ENCODE assay signal across 11 cellular contexts in the genomic region with DNA sequence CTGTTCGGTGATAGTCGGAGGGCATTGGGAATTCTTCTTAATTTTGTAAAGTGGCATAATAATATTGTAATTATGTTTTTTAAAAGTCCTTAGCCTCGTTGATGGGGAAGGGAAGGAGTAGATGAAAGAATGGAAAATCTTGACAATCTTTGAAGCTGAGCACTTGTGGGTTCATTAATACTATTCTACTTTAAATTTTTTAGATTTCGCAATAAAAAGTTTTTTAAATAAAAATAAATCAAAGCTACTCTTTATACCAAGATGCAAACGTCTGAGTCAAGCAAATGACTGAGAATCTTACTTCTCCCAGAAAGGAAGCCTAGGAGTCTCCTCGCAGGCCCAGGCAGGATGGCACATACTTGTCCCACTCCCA.
DNase-seq lines count a peak whose midpoint lies in the region; ATAC-seq, FAIRE-seq and TF ChIP-seq lines count a peak whose summit lies in the region.
"Had no signal": no experiment of that assay in that cellular context is flagged by ENCODE, and none has a peak within 500 bp of the region (broad histone marks: within the 10 kb centered on the region; RNA-seq: fewer than 3 reads in every experiment).

No MANE protein-coding gene starts in this region.

- no peak overlapping the region for H2BK12ac ChIP-seq in neuronal stem cell (ENCODE audit: low read length)

- H3K4ac ChIP-seq in neuronal stem cell (ENCODE audit: low read length): no peak overlapping the region

- H2BK5ac ChIP-seq in neuronal stem cell (ENCODE audit: low read length): no peak overlapping the region

- H3K4me1 ChIP-seq in CD4-positive, alpha-beta memory T cell (ENCODE audit: insufficient read depth, low read length): peaks cover 3% of the 10 kb centered on the region
- H3K4me1 ChIP-seq in MM.1S (ENCODE audit: low read length): no peaks in the 10 kb centered on the region
- H3K4me1 ChIP-seq in ectodermal cell (ENCODE audit: control insufficient read depth, insufficient read depth, low read length): peaks cover 6% of the 10 kb centered on the region
- peaks cover 2 to 9% of the 10 kb centered on the region in 2 donors for H3K4me1 ChIP-seq in neuronal stem cell (ENCODE audit: control insufficient read depth in 2 of 2, insufficient read depth in 1 of 2, low read depth in 1 of 2, low read length in 2 of 2)
- H3K4me1 ChIP-seq in kidney (ENCODE audit: control insufficient read depth in 1 of 2, insufficient read depth in 1 of 2, low read depth in 1 of 2, low read length in 2 of 2): peaks cover 0 to 8% of the 10 kb centered on the region in 2 donors

- H3K4me3 ChIP-seq in CD4-positive, alpha-beta memory T cell (ENCODE audit: low read length in 2 of 2): no peak overlapping the region
- H3K4me3 ChIP-seq in MM.1S (ENCODE audit: low read length) (no peak overlapping the region), ectodermal cell (ENCODE audit: insufficient read depth, low read depth, low read length) (peak overlapping the region; percentile 60), neuronal stem cell (ENCODE audit: low read length in 2 of 2) (peak overlapping the region; percentile 77 to 95), kidney (ENCODE audit: low read length in 2 of 2) (no peak overlapping the region)
- H3K4me3 ChIP-seq: K562 had no signal

- no peaks in the 10 kb centered on the region for H3K9me3 ChIP-seq in CD4-positive, alpha-beta memory T cell (ENCODE audit: control insufficient read depth in 1 of 2, low read length in 2 of 2)
- H3K9me3 ChIP-seq in MM.1S (replicated peaks; ENCODE audit: insufficient read depth, low read length) (no peaks in the 10 kb centered on the region), ectodermal cell (ENCODE audit: control insufficient read depth, low read length) (no peaks in the 10 kb centered on the region), neuronal stem cell (replicated peaks in 1 of 2; ENCODE audit: control insufficient read depth in 2 of 2, insufficient read depth in 1 of 2, low read depth in 1 of 2, low read length in 2 of 2) (no peaks in the 10 kb centered on the region), kidney (ENCODE audit: control insufficient read depth in 1 of 2, low read length in 2 of 2) (no peaks in the 10 kb centered on the region)
- H3K9me3 ChIP-seq: right atrium auricular region had no signal

- H2AFZ ChIP-seq in MM.1S (ENCODE audit: low read length) (peak overlapping the region; percentile 20; the same call in 1 of the 2 replicates), neuronal stem cell (ENCODE audit: low read length) (peak overlapping the region; percentile 95)

- no peaks in the 10 kb centered on the region for H4K20me1 ChIP-seq in MM.1S (ENCODE audit: insufficient read depth, low read length)

- H3K4me2 ChIP-seq in MM.1S (ENCODE audit: low read depth, low read length): no peak overlapping the region; the same call in 1 of the 2 replicates
- H3K4me2 ChIP-seq in neuronal stem cell (ENCODE audit: insufficient read depth, low read length, poor library complexity, severe bottlenecking): no peak overlapping the region

- peak overlapping the region; percentile 43 to 83 (median 66) for H3K4me3 Mint-ChIP-seq in CD4-positive, alpha-beta memory T cell

- no peak for FAIRE-seq in D721Med (lab: Jason Lieb, UNC)
- FAIRE-seq in kidney (lab: Jason Lieb, UNC): no peak
- FAIRE-seq: bronchial epithelial cell, K562 had no signal

- H3K27ac Mint-ChIP-seq in CD4-positive, alpha-beta memory T cell: no peak overlapping the region

- no peaks in the 10 kb centered on the region for H3F3A ChIP-seq in MM.1S (ENCODE audit: insufficient read depth, low read length)

- no peaks in the 10 kb centered on the region for H3K9me2 ChIP-seq in MM.1S (replicated peaks; ENCODE audit: insufficient read depth, low read length)

- DNase-seq in CD4-positive, alpha-beta memory T cell: no peak
- no peak for DNase-seq in MM.1S
- no peak for DNase-seq in neuronal stem cell (ENCODE audit: low spot score)
- DNase-seq in HUDEP-2 (lab: John Stamatoyannopoulos, UW; ENCODE audit: unreplicated experiment in 76 of 76): no peak
- DNase-seq in Right ventricle myocardium superior: no peak
- DNase-seq in D721Med (ENCODE audit: insufficient read length, low spot score): no peak
- DNase-seq in kidney: no peak

- no peaks in the 10 kb centered on the region for H3K79me1 ChIP-seq in neuronal stem cell (ENCODE audit: low read depth, low read length)

- WGBS in ectodermal cell, 2 experiments: 81 to 82% methylated on average over 4 to 6 of the region's 6 CpGs
- WGBS in neuronal stem cell (ENCODE audit: extremely low coverage in 2 of 2, insufficient read length in 2 of 2, insufficient replicate concordance in 1 of 2), 2 donors: no CpG with 5 or more reads among the region's 6 CpGs

- intact Hi-C loops in CD4-positive, alpha-beta memory T cell (cut with micrococcal nuclease): no loop called here
- intact Hi-C loops in Right ventricle myocardium superior (cut with DNase I): no loop called here
- intact Hi-C loops in kidney (cut with DNase I): no loop called here

- H3K23ac ChIP-seq in neuronal stem cell (ENCODE audit: low read depth, low read length, poor library complexity): no peak overlapping the region

- TF ChIP-seq CTCF in MM.1S (IDR thresholded peaks at IDR 0.05; ENCODE audit: low read length) (no peak), D721Med (IDR thresholded peaks at IDR 0.05; ENCODE audit: insufficient read depth, missing control alignments) (no peak), kidney (IDR thresholded peaks at IDR 0.05; ENCODE audit: borderline replicate concordance, extremely low read depth, insufficient read depth) (no peak)

- POLR2A ChIA-PET in CD4-positive, alpha-beta memory T cell (lab: Charles Lee; ENCODE audit: partially characterized antibody): no interaction called here

- H3K27ac ChIP-seq in CD4-positive, alpha-beta memory T cell (ENCODE audit: low read depth, low read length): no peak overlapping the region
- H3K27ac ChIP-seq in MM.1S (ENCODE audit: low read length) (no peak overlapping the region), ectodermal cell (ENCODE audit: insufficient read depth, low read depth, low read length, poor library complexity, severe bottlenecking) (no peak overlapping the region), neuronal stem cell (replicated peaks; ENCODE audit: low read length) (no peak overlapping the region), kidney (ENCODE audit: low read depth in 2 of 2, low read length in 2 of 2) (no peak overlapping the region)
- H3K27ac ChIP-seq: right atrium auricular region had no signal

- H3K14ac ChIP-seq in neuronal stem cell (ENCODE audit: low read length): no peak overlapping the region

- H2AK5ac ChIP-seq in neuronal stem cell (ENCODE audit: low read depth, low read length): no peak overlapping the region

- peaks cover 0 to 2% (median 0%) of the 10 kb centered on the region in 8 donors for H3K9me3 Mint-ChIP-seq in CD4-positive, alpha-beta memory T cell

- peaks cover 5 to 16% (median 8%) of the 10 kb centered on the region in 4 donors for H3K4me1 Mint-ChIP-seq in CD4-positive, alpha-beta memory T cell

- H4K8ac ChIP-seq in neuronal stem cell (ENCODE audit: low read depth, low read length): no peak overlapping the region

- no peak overlapping the region for H2BK15ac ChIP-seq in neuronal stem cell (ENCODE audit: low read length)

- no peaks in the 10 kb centered on the region for H3K36me3 ChIP-seq in CD4-positive, alpha-beta memory T cell (ENCODE audit: insufficient read depth, low read length)
- H3K36me3 ChIP-seq in MM.1S (replicated peaks; ENCODE audit: insufficient read depth, low read length): no peaks in the 10 kb centered on the region
- H3K36me3 ChIP-seq in ectodermal cell (ENCODE audit: control insufficient read depth, insufficient read depth, low read length): no peaks in the 10 kb centered on the region
- H3K36me3 ChIP-seq in neuronal stem cell (replicated peaks in 1 of 2; ENCODE audit: control insufficient read depth in 2 of 2, insufficient read depth in 2 of 2, low read length in 2 of 2): peaks cover 3 to 6% of the 10 kb centered on the region in 2 donors
- H3K36me3 ChIP-seq in kidney (ENCODE audit: control insufficient read depth in 1 of 2, insufficient read depth in 2 of 2, low read length in 2 of 2): no peaks in the 10 kb centered on the region
- H3K36me3 ChIP-seq: right atrium auricular region had no signal

- no peaks in the 10 kb centered on the region for H3K36me3 Mint-ChIP-seq in CD4-positive, alpha-beta memory T cell

- no peak overlapping the region for H4K91ac ChIP-seq in neuronal stem cell (ENCODE audit: low read depth, low read length, poor library complexity)

- H3K79me2 ChIP-seq in MM.1S (ENCODE audit: low read length): no peaks in the 10 kb centered on the region

- CTCF ChIA-PET in CD4-positive, alpha-beta memory T cell (lab: Charles Lee; ENCODE audit: partially characterized antibody): no interaction called here

- no peak overlapping the region for H2BK120ac ChIP-seq in neuronal stem cell (ENCODE audit: low read depth, low read length)

- no peak for ATAC-seq in Right ventricle myocardium superior (ENCODE audit: poor library complexity)

- peak overlapping the region; percentile 50 for H3K18ac ChIP-seq in neuronal stem cell (ENCODE audit: low read length)

- H3K9ac ChIP-seq in MM.1S (ENCODE audit: low read length) (no peak overlapping the region), neuronal stem cell (ENCODE audit: low read depth, low read length, poor library complexity) (no peak overlapping the region), kidney (ENCODE audit: low read length in 2 of 2) (no peak overlapping the region)

- H3K27me3 ChIP-seq in CD4-positive, alpha-beta memory T cell (ENCODE audit: insufficient read depth, low read length): peaks cover 6% of the 10 kb centered on the region
- H3K27me3 ChIP-seq in MM.1S (replicated peaks; ENCODE audit: insufficient read depth, low read length) (peaks cover 3% of the 10 kb centered on the region; the same call in 1 of the 2 replicates), ectodermal cell (ENCODE audit: control insufficient read depth, insufficient read depth, low read length, poor library complexity, severe bottlenecking) (peaks cover 8% of the 10 kb centered on the region), neuronal stem cell (ENCODE audit: control insufficient read depth in 3 of 3, insufficient read depth in 3 of 3, low read depth in 1 of 3, low read length in 3 of 3) (peaks cover 0 to 27% (median 0%) of the 10 kb centered on the region in 3 experiments)
- H3K27me3 ChIP-seq: right atrium auricular region had no signal

- H3K27me3 Mint-ChIP-seq in CD4-positive, alpha-beta memory T cell: peaks cover 46 to 55% of the 10 kb centered on the region in 2 donors

Comparison
In these comparisons a context has a peak if more than half of its experiments do, and no peak if none do; other contexts are left out.
1. H3K4me3 ChIP-seq: peak in ectodermal cell (single experiment) and neuronal stem cell (2 of 2); none in CD4-positive, alpha-beta memory T cell (0 of 2), MM.1S (single experiment) and kidney (0 of 2).